30 cellular contexts compared by ENCODE assay signal in genomic region chr4:95188701-95189401, GRCh38.
A peak's percentile ranks its signal among the peaks of the same experiment; 100 is the strongest.
DNase-seq lines count a peak whose midpoint lies in the region; ATAC-seq and TF ChIP-seq lines count a peak whose summit lies in the region.
"Had no signal": no experiment of that assay in that cellular context is flagged by ENCODE, and none has a peak within 500 bp of the region (broad histone marks: within the 10 kb centered on the region; RNA-seq: fewer than 3 reads in every experiment).

No MANE protein-coding gene starts in this region.

- no peaks in the 10 kb centered on the region for H3K36me3 Mint-ChIP-seq in effector memory CD8-positive, alpha-beta T cell (ENCODE audit: insufficient read depth)
- H3K36me3 Mint-ChIP-seq in activated T-helper 2 cell treated with anti-CD3 and anti-CD28 coated beads, Interferon-gamma antibody, Interleukin-2, Interleukin-4, amounts not matched to agents 10 μg/mL and 5 μg/mL and 100 μg/mL, durations not matched to agents 14 hours and 24 hours and 36 hours (ENCODE audit: low read depth), result no peaks in the 10 kb centered on the region
- no peaks in the 10 kb centered on the region for H3K36me3 Mint-ChIP-seq in activated T-helper 1 cell treated with anti-CD3 and anti-CD28 coated beads, Interleukin-12 subunit alpha, Interleukin-12 subunit beta, Interleukin-2, Interleukin-4 antibody, amounts not matched to agents 30 ng/mL and 10 ng/mL and 1 ng/mL, durations not matched to agents 14 hours and 24 hours and 36 hours (ENCODE audit: low read depth)
- H3K36me3 Mint-ChIP-seq in GM23338 (ENCODE audit: low read depth), result no peaks in the 10 kb centered on the region
- H3K36me3 Mint-ChIP-seq: natural killer cell treated with Interleukin-12 subunit alpha and Interleukin-12 subunit beta and Interleukin-15 and Interleukin-18, amount 100 ng/mL, for 72 hours had no signal

- H3K9me3 Mint-ChIP-seq in effector memory CD8-positive, alpha-beta T cell, result peaks cover 2 to 6% of the 10 kb centered on the region in 2 donors
- H3K9me3 Mint-ChIP-seq in activated T-helper 2 cell treated with anti-CD3 and anti-CD28 coated beads, Interferon-gamma antibody, Interleukin-2, Interleukin-4, amounts not matched to agents 10 μg/mL and 5 μg/mL and 100 μg/mL, durations not matched to agents 14 hours and 24 hours and 36 hours, result no peaks in the 10 kb centered on the region
- no peaks in the 10 kb centered on the region for H3K9me3 Mint-ChIP-seq in activated T-helper 1 cell treated with anti-CD3 and anti-CD28 coated beads, Interleukin-12 subunit alpha, Interleukin-12 subunit beta, Interleukin-2, Interleukin-4 antibody, amounts not matched to agents 30 ng/mL and 10 ng/mL and 1 ng/mL, durations not matched to agents 14 hours and 24 hours and 36 hours
- H3K9me3 Mint-ChIP-seq in GM23338, result no peaks in the 10 kb centered on the region

- peaks cover 0 to 3% of the 10 kb centered on the region in 2 donors for H3K4me1 Mint-ChIP-seq in effector memory CD8-positive, alpha-beta T cell (ENCODE audit: low read depth in 2 of 2)
- peaks cover 10% of the 10 kb centered on the region for H3K4me1 Mint-ChIP-seq in activated T-helper 2 cell treated with anti-CD3 and anti-CD28 coated beads, Interferon-gamma antibody, Interleukin-2, Interleukin-4, amounts not matched to agents 10 μg/mL and 5 μg/mL and 100 μg/mL, durations not matched to agents 14 hours and 24 hours and 36 hours (ENCODE audit: low read depth)
- H3K4me1 Mint-ChIP-seq in activated T-helper 1 cell treated with anti-CD3 and anti-CD28 coated beads, Interleukin-12 subunit alpha, Interleukin-12 subunit beta, Interleukin-2, Interleukin-4 antibody, amounts not matched to agents 30 ng/mL and 10 ng/mL and 1 ng/mL, durations not matched to agents 14 hours and 24 hours and 36 hours (ENCODE audit: low read depth), result peaks cover 16% of the 10 kb centered on the region
- peaks cover 6% of the 10 kb centered on the region for H3K4me1 Mint-ChIP-seq in GM23338
- H3K4me1 Mint-ChIP-seq: central memory CD8-positive, alpha-beta T cell had no signal

- H4K20me1 ChIP-seq in OCI-LY7 (ENCODE audit: insufficient read depth, low read length) (no peaks in the 10 kb centered on the region), GM23338 (replicated peaks; ENCODE audit: insufficient read depth) (no peaks in the 10 kb centered on the region)

- H3K79me2 ChIP-seq in OCI-LY7 (ENCODE audit: insufficient read depth, low read depth, low read length), result no peaks in the 10 kb centered on the region
- H3K79me2 ChIP-seq in GM23338 (replicated peaks; ENCODE audit: insufficient read depth), result no peaks in the 10 kb centered on the region
- H3K79me2 ChIP-seq: hepatocyte had no signal

- H3K27ac ChIP-seq in cardiac muscle cell (peak overlapping the region; percentile 63), heart left ventricle (no peak overlapping the region), OCI-LY7 (ENCODE audit: low read depth, low read length, poor library complexity, severe bottlenecking) (peak overlapping the region; percentile 80), temporal lobe (ENCODE audit: low read depth, low read length) (peak overlapping the region; percentile 70), GM23338 (ENCODE audit: low read depth) (no peak overlapping the region)
- H3K27ac ChIP-seq: hepatocyte, psoas muscle, sigmoid colon, upper lobe of left lung, VCaP had no signal

- H3K4me1 ChIP-seq in cardiac muscle cell (ENCODE audit: low read depth), result peaks cover 27% of the 10 kb centered on the region
- H3K4me1 ChIP-seq in heart left ventricle, result peaks cover 0 to 7% (median 0%) of the 10 kb centered on the region in 12 donors
- peaks cover 56% of the 10 kb centered on the region for H3K4me1 ChIP-seq in OCI-LY7 (ENCODE audit: insufficient read depth, low read length, poor library complexity, severe bottlenecking)
- H3K4me1 ChIP-seq in GM23338 (ENCODE audit: insufficient read depth), result no peaks in the 10 kb centered on the region
- H3K4me1 ChIP-seq: psoas muscle, upper lobe of left lung had no signal

- H3K36me3 ChIP-seq in cardiac muscle cell (peaks cover 3% of the 10 kb centered on the region), heart left ventricle (peaks cover 0 to 6% (median 0%) of the 10 kb centered on the region in 9 donors), OCI-LY7 (ENCODE audit: insufficient read depth, low read length) (no peaks in the 10 kb centered on the region), GM23338 (ENCODE audit: insufficient read depth) (no peaks in the 10 kb centered on the region)
- H3K36me3 ChIP-seq: sigmoid colon, upper lobe of left lung had no signal

- H2AFZ ChIP-seq in OCI-LY7 (ENCODE audit: low read length) (peak overlapping the region; percentile 10; the same call in 1 of the 2 replicates), GM23338 (no peak overlapping the region)
- H2AFZ ChIP-seq: hepatocyte had no signal

- CTCF ChIA-PET in OCI-LY7 (lab: Charles Lee; ENCODE audit: unreplicated experiment), result interaction anchor here (0.5 kb wide), 1 partner anchor 9 kb away, joined by 3 read pairs; no protein-coding TSS in a partner anchor

- peak overlapping the region; percentile 38 for H3K4me2 ChIP-seq in OCI-LY7 (ENCODE audit: low read length)
- no peak overlapping the region for H3K4me2 ChIP-seq in GM23338
- H3K4me2 ChIP-seq: hepatocyte had no signal

- no peaks in the 10 kb centered on the region for H3K9me3 ChIP-seq in cardiac muscle cell (ENCODE audit: low read depth)
- no peaks in the 10 kb centered on the region for H3K9me3 ChIP-seq in heart left ventricle
- no peaks in the 10 kb centered on the region for H3K9me3 ChIP-seq in OCI-LY7 (ENCODE audit: low read length)
- H3K9me3 ChIP-seq: psoas muscle, sigmoid colon, upper lobe of left lung had no signal

- no peak overlapping the region for H3K4me3 Mint-ChIP-seq in effector memory CD8-positive, alpha-beta T cell
- no peak overlapping the region for H3K4me3 Mint-ChIP-seq in activated T-helper 2 cell treated with anti-CD3 and anti-CD28 coated beads, Interferon-gamma antibody, Interleukin-2, Interleukin-4, amounts not matched to agents 10 μg/mL and 5 μg/mL and 100 μg/mL, durations not matched to agents 14 hours and 24 hours and 36 hours (ENCODE audit: low read depth)
- H3K4me3 Mint-ChIP-seq in activated T-helper 1 cell treated with anti-CD3 and anti-CD28 coated beads, Interleukin-12 subunit alpha, Interleukin-12 subunit beta, Interleukin-2, Interleukin-4 antibody, amounts not matched to agents 30 ng/mL and 10 ng/mL and 1 ng/mL, durations not matched to agents 14 hours and 24 hours and 36 hours, result no peak overlapping the region
- H3K4me3 Mint-ChIP-seq in GM23338, result no peak overlapping the region
- H3K4me3 Mint-ChIP-seq: central memory CD8-positive, alpha-beta T cell; natural killer cell treated with Interleukin-12 subunit alpha and Interleukin-12 subunit beta and Interleukin-15 and Interleukin-18, amount 100 ng/mL, for 72 hours had no signal

- H3K27me3 ChIP-seq in cardiac muscle cell, result no peaks in the 10 kb centered on the region
- H3K27me3 ChIP-seq in heart left ventricle, result no peaks in the 10 kb centered on the region
- H3K27me3 ChIP-seq in GM23338 (ENCODE audit: insufficient read depth), result no peaks in the 10 kb centered on the region
- H3K27me3 ChIP-seq: hepatocyte, sigmoid colon, upper lobe of left lung had no signal

- intact Hi-C loops in heart left ventricle (cut with DNase I) (no loop called here), OCI-LY7 (cut with micrococcal nuclease; ENCODE audit: unreplicated experiment) (no loop called here)
- intact Hi-C loops in activated T-helper 2 cell treated with anti-CD3 and anti-CD28 coated beads, Interferon-gamma antibody, Interleukin-2, Interleukin-4, amounts not matched to agents 10 μg/mL and 5 μg/mL and 100 μg/mL, durations not matched to agents 14 hours and 24 hours and 36 hours (cut with micrococcal nuclease), result no loop called here
- intact Hi-C loops in activated T-helper 1 cell treated with anti-CD3 and anti-CD28 coated beads, Interleukin-12 subunit alpha, Interleukin-12 subunit beta, Interleukin-2, Interleukin-4 antibody, amounts not matched to agents 30 ng/mL and 10 ng/mL and 1 ng/mL, durations not matched to agents 14 hours and 24 hours and 36 hours (cut with micrococcal nuclease), result no loop called here

- no peak overlapping the region for H3K27ac Mint-ChIP-seq in effector memory CD8-positive, alpha-beta T cell
- no peak overlapping the region for H3K27ac Mint-ChIP-seq in activated T-helper 2 cell treated with anti-CD3 and anti-CD28 coated beads, Interferon-gamma antibody, Interleukin-2, Interleukin-4, amounts not matched to agents 10 μg/mL and 5 μg/mL and 100 μg/mL, durations not matched to agents 14 hours and 24 hours and 36 hours
- H3K27ac Mint-ChIP-seq in activated T-helper 1 cell treated with anti-CD3 and anti-CD28 coated beads, Interleukin-12 subunit alpha, Interleukin-12 subunit beta, Interleukin-2, Interleukin-4 antibody, amounts not matched to agents 30 ng/mL and 10 ng/mL and 1 ng/mL, durations not matched to agents 14 hours and 24 hours and 36 hours, result no peak overlapping the region
- H3K27ac Mint-ChIP-seq in GM23338, result no peak overlapping the region; the same call in 1 of the 2 replicates
- H3K27ac Mint-ChIP-seq: natural killer cell treated with Interleukin-12 subunit alpha and Interleukin-12 subunit beta and Interleukin-15 and Interleukin-18, amount 100 ng/mL, for 72 hours had no signal

- no peak for DNase-seq in cardiac muscle cell (ENCODE audit: low read depth in 1 of 2, low spot score in 1 of 2)
- no peak for DNase-seq in heart left ventricle
- DNase-seq in OCI-LY7 (ENCODE audit: low spot score), result peak; percentile 75
- no peak for DNase-seq in effector memory CD8-positive, alpha-beta T cell
- no peak for DNase-seq in activated T-helper 2 cell treated with anti-CD3 and anti-CD28 coated beads, Interferon-gamma antibody, Interleukin-2, Interleukin-4, amounts not matched to agents 10 μg/mL and 5 μg/mL and 100 μg/mL, durations not matched to agents 14 hours and 24 hours and 36 hours (ENCODE audit: low spot score)
- no peak for DNase-seq in activated T-helper 1 cell treated with anti-CD3 and anti-CD28 coated beads, Interleukin-12 subunit alpha, Interleukin-12 subunit beta, Interleukin-2, Interleukin-4 antibody, amounts not matched to agents 30 ng/mL and 10 ng/mL and 1 ng/mL, durations not matched to agents 14 hours and 24 hours and 36 hours (ENCODE audit: low spot score)
- DNase-seq in GM23338 (ENCODE audit: low spot score), result no peak
- DNase-seq: activated CD4-positive, alpha-beta T cell treated with anti-CD3 and anti-CD28 coated beads for 4 hours; activated T-cell treated with anti-CD3 and anti-CD28 coated beads, Interleukin-2, amount 50 U/mL, for 48 hours; COR-L47; dermis blood vessel endothelial cell; Kasumi-1; MV-4-11; NCI-H1436 treated with DMSO at 0.1 percent for 48 hours; NCI-H345; NCI-H69; psoas muscle; SIG-M5; sigmoid colon; stimulated activated CD4-positive, alpha-beta T cell treated with anti-CD3 and anti-CD28 coated beads, Interleukin-4, amount 100 ng/mL, for 24 hours; SW 1271; T1000; upper lobe of left lung had no signal

- WGBS in heart left ventricle, 4 donors, result 75 to 82% (median 79%) methylated on average over 6 of the region's 6 CpGs

- POLR2A ChIA-PET in OCI-LY7 (lab: Charles Lee), result no interaction called here

- no peak for TF ChIP-seq POLR2A in heart left ventricle (IDR thresholded peaks at IDR 0.05)

- no peaks in the 10 kb centered on the region for H3K27me3 Mint-ChIP-seq in effector memory CD8-positive, alpha-beta T cell
- no peaks in the 10 kb centered on the region for H3K27me3 Mint-ChIP-seq in activated T-helper 2 cell treated with anti-CD3 and anti-CD28 coated beads, Interferon-gamma antibody, Interleukin-2, Interleukin-4, amounts not matched to agents 10 μg/mL and 5 μg/mL and 100 μg/mL, durations not matched to agents 14 hours and 24 hours and 36 hours (ENCODE audit: low read depth)
- H3K27me3 Mint-ChIP-seq in activated T-helper 1 cell treated with anti-CD3 and anti-CD28 coated beads, Interleukin-12 subunit alpha, Interleukin-12 subunit beta, Interleukin-2, Interleukin-4 antibody, amounts not matched to agents 30 ng/mL and 10 ng/mL and 1 ng/mL, durations not matched to agents 14 hours and 24 hours and 36 hours (ENCODE audit: insufficient read depth), result no peaks in the 10 kb centered on the region
- peaks cover 10% of the 10 kb centered on the region for H3K27me3 Mint-ChIP-seq in GM23338 (ENCODE audit: insufficient read depth, low read depth, poor library complexity)
- H3K27me3 Mint-ChIP-seq: central memory CD8-positive, alpha-beta T cell had no signal

- TF ChIP-seq CTCF in cardiac muscle cell (IDR thresholded peaks at IDR 0.05; ENCODE audit: low read depth, low read length), result no peak
- no peak for TF ChIP-seq CTCF in heart left ventricle (IDR thresholded peaks at IDR 0.05)
- no peak for TF ChIP-seq CTCF in OCI-LY7 (conservative IDR thresholded peaks at IDR 0.05; ENCODE audit: low read length)
- TF ChIP-seq CTCF in GM23338 (conservative IDR thresholded peaks at IDR 0.05; ENCODE audit: low read depth in 2 of 2), result no peak

- no peaks in the 10 kb centered on the region for H3F3A ChIP-seq in GM23338 (replicated peaks; ENCODE audit: low read depth)

- BruUV-seq in OCI-LY7 (replicated peaks; lab: Mats Ljungman, UMichigan), result no TSS peak

- no peaks in the 10 kb centered on the region for H3K9me2 ChIP-seq in OCI-LY7 (ENCODE audit: insufficient read depth, low read length)
- no peaks in the 10 kb centered on the region for H3K9me2 ChIP-seq in GM23338 (ENCODE audit: insufficient read depth)

- H3K4me3 ChIP-seq in cardiac muscle cell (no peak overlapping the region), heart left ventricle (no peak overlapping the region), OCI-LY7 (ENCODE audit: low read depth, low read length, poor library complexity, severe bottlenecking) (no peak overlapping the region), GM23338 (no peak overlapping the region)
- H3K4me3 ChIP-seq: hepatocyte, lung, psoas muscle, sigmoid colon, upper lobe of left lung had no signal

- no peak for ATAC-seq in heart left ventricle
- ATAC-seq in effector memory CD8-positive, alpha-beta T cell (replicated peaks), result peak; percentile 46
- ATAC-seq in GM23338, result no peak
- ATAC-seq: HCT116; natural killer cell treated with Interleukin-12 subunit alpha and Interleukin-12 subunit beta and Interleukin-15 and Interleukin-18, amount 100 ng/mL, for 72 hours; psoas muscle had no signal

Comparison
In these comparisons a context has a peak if more than half of its experiments do, and no peak if none do; other contexts are left out.
1. H3K27ac ChIP-seq: peak in cardiac muscle cell (single experiment), OCI-LY7 (single experiment) and temporal lobe (single experiment); none in heart left ventricle (0 of 12) and GM23338 (single experiment).